14 cellular contexts compared by ENCODE assay signal in genomic region chr16:66519482-66519881, GRCh38. TPM values are rescaled to one million over a fixed set of nuclear protein-coding genes. Genes with fewer than 3 reads are reported as not detected.
A peak's percentile ranks its signal among the peaks of the same experiment; 100 is the strongest.
DNase-seq lines count a peak whose midpoint lies in the region; ATAC-seq and TF ChIP-seq lines count a peak whose summit lies in the region.
"Had no signal": no experiment of that assay in that cellular context is flagged by ENCODE, and none has a peak within 500 bp of the region (broad histone marks: within the 10 kb centered on the region; RNA-seq: fewer than 3 reads in every experiment).

No MANE protein-coding gene starts in this region.

- no peak for DNase-seq in CD4-positive, alpha-beta memory T cell
- DNase-seq in RWPE1 (ENCODE audit: low spot score) (no peak), esophagus squamous epithelium (lab: John Stamatoyannopoulos, UW) (no peak), sigmoid colon (no peak), NCI-H510A treated with DMSO at 0.1 percent for 48 hours (lab: John Stamatoyannopoulos, UW) (no peak)
- no peak for DNase-seq in activated T-helper 2 cell treated with anti-CD3 and anti-CD28 coated beads, Interferon-gamma antibody, Interleukin-2, Interleukin-4, amounts not matched to agents 10 μg/mL and 5 μg/mL and 100 μg/mL, durations not matched to agents 14 hours and 24 hours and 36 hours (ENCODE audit: low spot score)
- DNase-seq: H9; NCI-H1436 treated with DMSO at 0.1 percent for 48 hours; NCI-H82; stimulated activated CD4-positive, alpha-beta T cell treated with anti-CD3 and anti-CD28 coated beads, Interleukin-12 subunit alpha, Interleukin-12 subunit beta, amount 100 ng/mL, for 4 hours had no signal

- H3K4me1 ChIP-seq in CD4-positive, alpha-beta memory T cell (ENCODE audit: insufficient read depth, low read length), result peaks cover 87% of the 10 kb centered on the region
- peaks cover 59 to 100% (median 82%) of the 10 kb centered on the region in 3 donors for H3K4me1 ChIP-seq in esophagus squamous epithelium
- peaks cover 0 to 58% (median 40%) of the 10 kb centered on the region in 4 donors for H3K4me1 ChIP-seq in sigmoid colon

- CTCF ChIA-PET in CD4-positive, alpha-beta memory T cell (lab: Charles Lee; ENCODE audit: partially characterized antibody), result interaction anchor here (2.6 kb wide), 1 partner anchor 32 kb away, joined by 7 read pairs; no protein-coding TSS in a partner anchor
- CTCF ChIA-PET in RWPE1 (lab: Yijun Ruan, JAX), result no interaction called here

- POLR2A ChIA-PET in CD4-positive, alpha-beta memory T cell (lab: Charles Lee; ENCODE audit: partially characterized antibody), result interaction anchor here (6.0 to 16.1 kb wide), 2 partner anchors 8 to 28 kb away, joined by 37 to 440 read pairs; partner anchors contain the start of genes CKLF and TK2
- POLR2A ChIA-PET in RWPE1 (lab: Yijun Ruan, JAX; ENCODE audit: low non-redundant PET), result no interaction called here

- intact Hi-C loops in CD4-positive, alpha-beta memory T cell (cut with micrococcal nuclease), result no loop called here
- intact Hi-C loops in esophagus squamous epithelium (cut with DNase I), result no loop called here
- intact Hi-C loops in sigmoid colon (cut with DNase I), result no loop called here
- intact Hi-C loops in activated T-helper 2 cell treated with anti-CD3 and anti-CD28 coated beads, Interferon-gamma antibody, Interleukin-2, Interleukin-4, amounts not matched to agents 10 μg/mL and 5 μg/mL and 100 μg/mL, durations not matched to agents 14 hours and 24 hours and 36 hours (cut with micrococcal nuclease), result no loop called here

- no peak overlapping the region for H3K27ac ChIP-seq in CD4-positive, alpha-beta memory T cell (ENCODE audit: low read depth, low read length)
- peak overlapping the region; percentile 11; the same call in 1 of the 2 replicates for H3K27ac ChIP-seq in RWPE1
- H3K27ac ChIP-seq in esophagus squamous epithelium, result peak overlapping the region; percentile 27 to 94 (median 90)
- H3K27ac ChIP-seq in sigmoid colon, result peak overlapping the region; percentile 47 to 88 (median 60)
- H3K27ac ChIP-seq: hepatocyte had no signal

- H3K9me3 Mint-ChIP-seq in CD4-positive, alpha-beta memory T cell, result peaks cover 0 to 2% (median 0%) of the 10 kb centered on the region in 8 donors
- no peaks in the 10 kb centered on the region for H3K9me3 Mint-ChIP-seq in activated T-helper 2 cell treated with anti-CD3 and anti-CD28 coated beads, Interferon-gamma antibody, Interleukin-2, Interleukin-4, amounts not matched to agents 10 μg/mL and 5 μg/mL and 100 μg/mL, durations not matched to agents 14 hours and 24 hours and 36 hours

- H3K4me1 Mint-ChIP-seq in CD4-positive, alpha-beta memory T cell, result peaks cover 64 to 100% (median 85%) of the 10 kb centered on the region in 4 donors
- peaks cover 77% of the 10 kb centered on the region for H3K4me1 Mint-ChIP-seq in activated T-helper 2 cell treated with anti-CD3 and anti-CD28 coated beads, Interferon-gamma antibody, Interleukin-2, Interleukin-4, amounts not matched to agents 10 μg/mL and 5 μg/mL and 100 μg/mL, durations not matched to agents 14 hours and 24 hours and 36 hours (ENCODE audit: low read depth)

- WGBS in esophagus squamous epithelium, 2 donors, result 75 to 88% methylated on average over 4 to 5 of the region's 5 CpGs
- WGBS in sigmoid colon, 2 donors, result 82 to 92% methylated on average over 5 of the region's 5 CpGs

- no peak overlapping the region for H3K4me3 ChIP-seq in CD4-positive, alpha-beta memory T cell (ENCODE audit: low read length in 2 of 2)
- H3K4me3 ChIP-seq in esophagus squamous epithelium, result no peak overlapping the region
- H3K4me3 ChIP-seq in sigmoid colon, result no peak overlapping the region
- H3K4me3 ChIP-seq: hepatocyte had no signal

- no peaks in the 10 kb centered on the region for H3K27me3 ChIP-seq in CD4-positive, alpha-beta memory T cell (ENCODE audit: insufficient read depth, low read length)
- no peaks in the 10 kb centered on the region for H3K27me3 ChIP-seq in esophagus squamous epithelium
- no peaks in the 10 kb centered on the region for H3K27me3 ChIP-seq in sigmoid colon
- H3K27me3 ChIP-seq: hepatocyte had no signal

- TF ChIP-seq POLR2A in esophagus squamous epithelium (IDR thresholded peaks at IDR 0.05) (no peak), sigmoid colon (IDR thresholded peaks at IDR 0.05) (no peak)

- H3K27ac Mint-ChIP-seq in CD4-positive, alpha-beta memory T cell, result peak overlapping the region in 6 of 7 donors; percentile 62 to 98 (median 86)
- no peak overlapping the region for H3K27ac Mint-ChIP-seq in activated T-helper 2 cell treated with anti-CD3 and anti-CD28 coated beads, Interferon-gamma antibody, Interleukin-2, Interleukin-4, amounts not matched to agents 10 μg/mL and 5 μg/mL and 100 μg/mL, durations not matched to agents 14 hours and 24 hours and 36 hours

- TF ChIP-seq EP300 in sigmoid colon (IDR thresholded peaks at IDR 0.05), result no peak

- H3K4me3 Mint-ChIP-seq in CD4-positive, alpha-beta memory T cell, result peak overlapping the region in 2 of 8 donors; percentile 66 to 69
- no peak overlapping the region for H3K4me3 Mint-ChIP-seq in activated T-helper 2 cell treated with anti-CD3 and anti-CD28 coated beads, Interferon-gamma antibody, Interleukin-2, Interleukin-4, amounts not matched to agents 10 μg/mL and 5 μg/mL and 100 μg/mL, durations not matched to agents 14 hours and 24 hours and 36 hours (ENCODE audit: low read depth)
- H3K4me3 Mint-ChIP-seq: H9 had no signal

- H3K9me3 ChIP-seq in CD4-positive, alpha-beta memory T cell (ENCODE audit: control insufficient read depth in 1 of 2, low read length in 2 of 2), result no peaks in the 10 kb centered on the region
- H3K9me3 ChIP-seq in esophagus squamous epithelium, result no peaks in the 10 kb centered on the region
- no peaks in the 10 kb centered on the region for H3K9me3 ChIP-seq in sigmoid colon

- ATAC-seq in HG03457 (IDR thresholded peaks at IDR 0.05; ENCODE audit: unreplicated experiment), result no peak
- ATAC-seq in HG03432 (IDR thresholded peaks at IDR 0.05; ENCODE audit: unreplicated experiment), result no peak

- TF ChIP-seq CTCF in RWPE1 (conservative IDR thresholded peaks at IDR 0.05; ENCODE audit: low read depth) (no peak), esophagus squamous epithelium (IDR thresholded peaks at IDR 0.05) (no peak), sigmoid colon (IDR thresholded peaks at IDR 0.05) (no peak)

- no peaks in the 10 kb centered on the region for H3K36me3 ChIP-seq in CD4-positive, alpha-beta memory T cell (ENCODE audit: insufficient read depth, low read length)
- H3K36me3 ChIP-seq in esophagus squamous epithelium (peaks cover 0 to 20% (median 0%) of the 10 kb centered on the region in 3 donors), sigmoid colon (peaks cover 0 to 11% (median 1%) of the 10 kb centered on the region in 4 donors)

- H3K36me3 Mint-ChIP-seq in CD4-positive, alpha-beta memory T cell, result no peaks in the 10 kb centered on the region
- peaks cover 11% of the 10 kb centered on the region for H3K36me3 Mint-ChIP-seq in activated T-helper 2 cell treated with anti-CD3 and anti-CD28 coated beads, Interferon-gamma antibody, Interleukin-2, Interleukin-4, amounts not matched to agents 10 μg/mL and 5 μg/mL and 100 μg/mL, durations not matched to agents 14 hours and 24 hours and 36 hours (ENCODE audit: low read depth)

- no peaks in the 10 kb centered on the region for H3K27me3 Mint-ChIP-seq in CD4-positive, alpha-beta memory T cell
- H3K27me3 Mint-ChIP-seq in activated T-helper 2 cell treated with anti-CD3 and anti-CD28 coated beads, Interferon-gamma antibody, Interleukin-2, Interleukin-4, amounts not matched to agents 10 μg/mL and 5 μg/mL and 100 μg/mL, durations not matched to agents 14 hours and 24 hours and 36 hours (ENCODE audit: low read depth), result no peaks in the 10 kb centered on the region

RNA-seq across cellular contexts. Expression of gene TK2, which starts 30.4 kb away (rescaled TPM):
- 10 to 100 TPM in 1 of 2 experiments, 1 to 10 TPM in 1; 9.0 to 10.2 TPM for total RNA-seq in CD4-positive, alpha-beta memory T cell
- polyA plus RNA-seq in CD4-positive, alpha-beta memory T cell, result 1 to 10 TPM; 3.9 to 5.9 TPM
- total RNA-seq in esophagus squamous epithelium (10 to 100 TPM in 3 of 4 donors, 1 to 10 TPM in 1; 5.6 to 22.5 (median 13.5) TPM), sigmoid colon (10 to 100 TPM; 17.6 to 32.7 (median 22.2) TPM)
- 10 to 100 TPM in 2 of 3 donors, 1 to 10 TPM in 1; 9.6 to 15.0 (median 11.6) TPM for polyA plus RNA-seq in sigmoid colon
- total RNA-seq in activated T-helper 2 cell treated with anti-CD3 and anti-CD28 coated beads, Interferon-gamma antibody, Interleukin-2, Interleukin-4, amounts not matched to agents 10 μg/mL and 5 μg/mL and 100 μg/mL, durations not matched to agents 14 hours and 24 hours and 36 hours, result 5.9 and 7.3 TPM in 2 replicates

RNA-seq across cellular contexts. Expression of gene CKLF, which starts 32.9 kb away (rescaled TPM):
- total RNA-seq in CD4-positive, alpha-beta memory T cell, result 10 to 100 TPM; 71.0 to 76.6 TPM
- polyA plus RNA-seq in CD4-positive, alpha-beta memory T cell, result 100 to 1,000 TPM; 154 to 173 TPM
- 10 to 100 TPM in 2 of 4 donors, 1 to 10 TPM in 2; 8.6 to 34.1 (median 16.9) TPM for total RNA-seq in esophagus squamous epithelium
- 10 to 100 TPM; 24.1 to 53.6 (median 37.3) TPM for total RNA-seq in sigmoid colon
- 10 to 100 TPM; 40.2 to 57.4 (median 48.6) TPM for polyA plus RNA-seq in sigmoid colon
- 102 and 110 TPM in 2 replicates for total RNA-seq in activated T-helper 2 cell treated with anti-CD3 and anti-CD28 coated beads, Interferon-gamma antibody, Interleukin-2, Interleukin-4, amounts not matched to agents 10 μg/mL and 5 μg/mL and 100 μg/mL, durations not matched to agents 14 hours and 24 hours and 36 hours

RNA-seq across cellular contexts. Expression of gene CMTM1, which starts 46.8 kb away (rescaled TPM):
- 10 to 100 TPM; 12.2 to 13.4 TPM for total RNA-seq in CD4-positive, alpha-beta memory T cell
- polyA plus RNA-seq in CD4-positive, alpha-beta memory T cell, result 1 to 10 TPM in 1 of 2 donors, under 1 TPM in 1; 0.80 to 1.6 TPM
- total RNA-seq in esophagus squamous epithelium (1 to 10 TPM in 2 of 4 donors, not detected in 2; 1.3 to 1.5 TPM), sigmoid colon (1 to 10 TPM in 3 of 4 donors, under 1 TPM in 1; 0.71 to 3.0 (median 1.6) TPM)
- under 1 TPM in 1 of 3 donors, not detected in 2; 0.85 TPM for polyA plus RNA-seq in sigmoid colon
- total RNA-seq in activated T-helper 2 cell treated with anti-CD3 and anti-CD28 coated beads, Interferon-gamma antibody, Interleukin-2, Interleukin-4, amounts not matched to agents 10 μg/mL and 5 μg/mL and 100 μg/mL, durations not matched to agents 14 hours and 24 hours and 36 hours, result 9.1 and 10.7 TPM in 2 replicates

RNA-seq across cellular contexts. Expression of gene CMTM2, which starts 59.8 kb away (rescaled TPM):
- total RNA-seq in CD4-positive, alpha-beta memory T cell, result under 1 TPM; 0.72 to 0.79 TPM
- not detected for polyA plus RNA-seq in CD4-positive, alpha-beta memory T cell
- total RNA-seq in esophagus squamous epithelium (not detected), sigmoid colon (under 1 TPM in 1 of 4 donors, not detected in 3; 0.33 TPM)
- not detected for polyA plus RNA-seq in sigmoid colon
- total RNA-seq in activated T-helper 2 cell treated with anti-CD3 and anti-CD28 coated beads, Interferon-gamma antibody, Interleukin-2, Interleukin-4, amounts not matched to agents 10 μg/mL and 5 μg/mL and 100 μg/mL, durations not matched to agents 14 hours and 24 hours and 36 hours, result 0.30 and 0.53 TPM in 2 replicates
- total RNA-seq: H9, hepatocyte, myocyte had no signal
